In the genomic region with DNA sequence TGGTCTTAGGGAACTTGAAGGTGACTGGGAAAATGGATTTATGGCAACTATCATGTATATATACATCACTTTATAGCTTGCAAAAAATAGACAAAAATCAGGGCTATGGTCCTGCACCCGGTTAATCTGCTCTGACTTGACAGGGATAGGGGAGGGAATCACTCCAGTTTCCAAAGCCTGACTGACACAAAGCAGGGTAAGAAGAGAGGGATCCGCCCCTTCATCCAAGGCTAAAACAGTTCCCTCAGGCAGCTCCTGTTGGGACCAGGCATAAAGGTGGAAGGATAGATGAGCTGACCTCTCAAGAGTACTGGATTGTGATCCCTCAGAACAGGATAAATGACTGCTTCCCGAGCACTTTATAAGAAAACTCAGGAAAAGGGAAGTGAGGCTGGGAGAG, we compare ENCODE assay signal across 9 cellular contexts. TPM values are rescaled to one million over a fixed set of nuclear protein-coding genes. Genes with fewer than 3 reads are reported as not detected.
DNase-seq lines count a peak whose midpoint lies in the region; ATAC-seq and TF ChIP-seq lines count a peak whose summit lies in the region.
"Had no signal": no experiment of that assay in that cellular context is flagged by ENCODE, and none has a peak within 500 bp of the region (broad histone marks: within the 10 kb centered on the region; RNA-seq: fewer than 3 reads in every experiment).

No MANE protein-coding gene starts in this region.

- no peak for ATAC-seq in HG03442 (IDR thresholded peaks at IDR 0.05; ENCODE audit: unreplicated experiment)

- intact Hi-C loops in activated naive CD4-positive, alpha-beta T cell treated with anti-CD3 and anti-CD28 coated beads for 36 hours (cut with micrococcal nuclease), result no loop called here

- peaks cover 11% of the 10 kb centered on the region for H3K36me3 Mint-ChIP-seq in activated naive CD4-positive, alpha-beta T cell treated with anti-CD3 and anti-CD28 coated beads for 36 hours (ENCODE audit: low read depth)
- H3K36me3 Mint-ChIP-seq in activated naive CD8-positive, alpha-beta T cell, result peaks cover 2% of the 10 kb centered on the region
- H3K36me3 Mint-ChIP-seq in mesothelial cell of epicardium, result peaks cover 6% of the 10 kb centered on the region

- peaks cover 73% of the 10 kb centered on the region for H3K4me1 Mint-ChIP-seq in activated naive CD4-positive, alpha-beta T cell treated with anti-CD3 and anti-CD28 coated beads for 36 hours (ENCODE audit: low read depth)
- H3K4me1 Mint-ChIP-seq in activated naive CD8-positive, alpha-beta T cell (ENCODE audit: low read depth), result peaks cover 70% of the 10 kb centered on the region
- peaks cover 56% of the 10 kb centered on the region for H3K4me1 Mint-ChIP-seq in mesothelial cell of epicardium

- CTCF ChIA-PET in activated naive CD4-positive, alpha-beta T cell treated with anti-CD3 and anti-CD28 coated beads for 36 hours (lab: Charles Lee), result interaction anchor here (1.0 to 2.6 kb wide), 4 partner anchors 16 to 107 kb away, joined by 3 to 9 read pairs (median 4); a partner anchor contains a TSS

- H3K27ac ChIP-seq in thymus (ENCODE audit: low read depth), result peak overlapping the region; percentile 72

- DNase-seq in activated naive CD4-positive, alpha-beta T cell treated with anti-CD3 and anti-CD28 coated beads for 36 hours, result no peak
- no peak for DNase-seq in activated naive CD4-positive, alpha-beta T cell (lab: John Stamatoyannopoulos, UW)
- DNase-seq in mesothelial cell of epicardium (ENCODE audit: low spot score in 2 of 2, unreplicated experiment in 2 of 2) (no peak), NCI-H128 (lab: John Stamatoyannopoulos, UW; ENCODE audit: unreplicated experiment) (no peak)
- no peak for DNase-seq in stimulated activated CD4-positive, alpha-beta T cell treated with anti-CD3 and anti-CD28 coated beads, Interleukin-12 subunit alpha, Interleukin-12 subunit beta, amount 100 ng/mL, for 4 hours

- peaks cover 35% of the 10 kb centered on the region for H3K36me3 ChIP-seq in thymus (ENCODE audit: control insufficient read depth, insufficient read depth)

- peak overlapping the region; percentile 70 for H3K4me3 ChIP-seq in thymus (ENCODE audit: low read length)

- H3K9me3 ChIP-seq in thymus (ENCODE audit: control insufficient read depth), result no peaks in the 10 kb centered on the region
- H3K9me3 ChIP-seq: adrenal gland had no signal

- TF ChIP-seq CTCF in mesothelial cell of epicardium (IDR thresholded peaks at IDR 0.05; ENCODE audit: unreplicated experiment), result no peak

- no peaks in the 10 kb centered on the region for H3K9me3 Mint-ChIP-seq in activated naive CD4-positive, alpha-beta T cell treated with anti-CD3 and anti-CD28 coated beads for 36 hours
- no peaks in the 10 kb centered on the region for H3K9me3 Mint-ChIP-seq in activated naive CD8-positive, alpha-beta T cell (ENCODE audit: low read depth)
- no peaks in the 10 kb centered on the region for H3K9me3 Mint-ChIP-seq in mesothelial cell of epicardium

- H3K27me3 ChIP-seq in thymus (ENCODE audit: control insufficient read depth, insufficient read depth), result no peaks in the 10 kb centered on the region
- H3K27me3 ChIP-seq: adrenal gland had no signal

- H3K4me3 Mint-ChIP-seq in activated naive CD4-positive, alpha-beta T cell treated with anti-CD3 and anti-CD28 coated beads for 36 hours, result peak overlapping the region; percentile 91
- H3K4me3 Mint-ChIP-seq in activated naive CD8-positive, alpha-beta T cell, result peak overlapping the region; percentile 94
- H3K4me3 Mint-ChIP-seq in mesothelial cell of epicardium, result peak overlapping the region; percentile 85

- H3K4me1 ChIP-seq in thymus (ENCODE audit: control insufficient read depth, insufficient read depth, low read length), result peaks cover 41% of the 10 kb centered on the region

- 71% methylated on average over 3 of the region's 3 CpGs for WGBS in thymus

- H3K27me3 Mint-ChIP-seq in activated naive CD4-positive, alpha-beta T cell treated with anti-CD3 and anti-CD28 coated beads for 36 hours (ENCODE audit: low read depth), result no peaks in the 10 kb centered on the region
- no peaks in the 10 kb centered on the region for H3K27me3 Mint-ChIP-seq in activated naive CD8-positive, alpha-beta T cell
- H3K27me3 Mint-ChIP-seq in mesothelial cell of epicardium (ENCODE audit: low read depth), result no peaks in the 10 kb centered on the region

- H3K27ac Mint-ChIP-seq in activated naive CD4-positive, alpha-beta T cell treated with anti-CD3 and anti-CD28 coated beads for 36 hours, result peak overlapping the region; percentile 96
- peak overlapping the region; percentile 91 for H3K27ac Mint-ChIP-seq in activated naive CD8-positive, alpha-beta T cell
- peak overlapping the region; percentile 97 for H3K27ac Mint-ChIP-seq in mesothelial cell of epicardium

RNA-seq across cellular contexts. Expression of a gene that starts 1.4 kb away (rescaled TPM):
- total RNA-seq in activated naive CD4-positive, alpha-beta T cell treated with anti-CD3 and anti-CD28 coated beads for 36 hours, result 10 to 100 TPM; 55.3 to 55.5 TPM
- total RNA-seq in mesothelial cell of epicardium, result 53.8 to 56.2 TPM (median 56.2 TPM) in 3 replicates
- polyA plus RNA-seq in thymus, result 104 TPM

RNA-seq across cellular contexts. Expression of a gene that starts 7.0 kb away (rescaled TPM):
- total RNA-seq in activated naive CD4-positive, alpha-beta T cell treated with anti-CD3 and anti-CD28 coated beads for 36 hours, result 10 to 100 TPM; 35.6 to 36.3 TPM
- 43.8 to 47.3 TPM (median 44.6 TPM) in 3 replicates for total RNA-seq in mesothelial cell of epicardium
- polyA plus RNA-seq in thymus, result 24.5 TPM

RNA-seq across cellular contexts. Expression of a gene that starts 16.0 kb away (rescaled TPM):
- total RNA-seq in activated naive CD4-positive, alpha-beta T cell treated with anti-CD3 and anti-CD28 coated beads for 36 hours, result 10 to 100 TPM; 35.5 to 40.8 TPM
- total RNA-seq in mesothelial cell of epicardium, result 115 to 132 TPM (median 117 TPM) in 3 replicates
- polyA plus RNA-seq in thymus, result 66.7 TPM

RNA-seq across cellular contexts. Expression of a gene that starts 18.0 kb away (rescaled TPM):
- total RNA-seq in activated naive CD4-positive, alpha-beta T cell treated with anti-CD3 and anti-CD28 coated beads for 36 hours, result 10 to 100 TPM; 29.8 to 30.5 TPM
- 19.7 to 21.2 TPM (median 20.5 TPM) in 3 replicates for total RNA-seq in mesothelial cell of epicardium
- 27.5 TPM for polyA plus RNA-seq in thymus

RNA-seq across cellular contexts. Expression of a gene that starts 19.9 kb away (rescaled TPM):
- total RNA-seq in activated naive CD4-positive, alpha-beta T cell treated with anti-CD3 and anti-CD28 coated beads for 36 hours, result 100 to 1,000 TPM; 283 to 291 TPM
- total RNA-seq in mesothelial cell of epicardium, result 64.0 to 70.9 TPM (median 68.2 TPM) in 3 replicates
- polyA plus RNA-seq in thymus, result 32.8 TPM
